Comparison of ENCODE assay signal across 38 cellular contexts in genomic region chr6:117418320-117418719, GRCh38. TPM values are rescaled to one million over a fixed set of nuclear protein-coding genes. Genes with fewer than 3 reads are reported as not detected.
"Had no signal": no experiment of that assay in that cellular context is flagged by ENCODE, and none has a peak within 500 bp of the region (broad histone marks: within the 10 kb centered on the region; RNA-seq: fewer than 3 reads in every experiment).

No MANE protein-coding gene starts in this region.

- H3K4me1 Mint-ChIP-seq: activated CD4-positive, alpha-beta memory T cell treated with anti-CD3 and anti-CD28 coated beads, Interleukin-2, amount 10 ng/mL, durations not matched to agents 7 days and 5 days; activated CD4-positive, alpha-beta T cell treated with anti-CD3 and anti-CD28 coated beads for 36 hours; activated CD4-positive, alpha-beta T cell treated with anti-CD3 and anti-CD28 coated beads, Interleukin-2, amount 10 ng/mL, durations not matched to agents 7 days and 5 days; activated CD8-positive, alpha-beta memory T cell treated with anti-CD3 and anti-CD28 coated beads, Interleukin-2, amount 10 ng/mL, durations not matched to agents 7 days and 5 days; activated naive CD8-positive, alpha-beta T cell treated with anti-CD3 and anti-CD28 coated beads for 36 hours; activated T-helper 17 cell treated with anti-CD3 and anti-CD28 coated beads, Interleukin-2, amount 50 U/mL, for 72 hours had no signal

- H3K9me3 Mint-ChIP-seq: activated CD4-positive, alpha-beta memory T cell treated with anti-CD3 and anti-CD28 coated beads, Interleukin-2, amount 10 ng/mL, durations not matched to agents 7 days and 5 days; activated CD4-positive, alpha-beta T cell treated with anti-CD3 and anti-CD28 coated beads, Interleukin-2, amount 10 ng/mL, durations not matched to agents 7 days and 5 days; activated naive CD4-positive, alpha-beta T cell treated with anti-CD3 and anti-CD28 coated beads for 36 hours; activated naive CD4-positive, alpha-beta T cell treated with anti-CD3 and anti-CD28 coated beads, Interleukin-2, amount 50 U/mL, for 72 hours; activated naive CD8-positive, alpha-beta T cell treated with anti-CD3 and anti-CD28 coated beads for 36 hours; activated T-cell treated with anti-CD3 and anti-CD28 coated beads, Interleukin-2, amount 50 U/mL, for 24 hours; activated T-cell treated with anti-CD3 and anti-CD28 coated beads, Interleukin-2, amount 50 U/mL, for 72 hours; activated T-helper 1 cell treated with anti-CD3 and anti-CD28 coated beads, Interleukin-12 subunit alpha, Interleukin-12 subunit beta, Interleukin-2, Interleukin-4 antibody, amounts not matched to agents 30 ng/mL and 10 ng/mL and 1 ng/mL, durations not matched to agents 14 hours and 24 hours and 36 hours; activated T-helper 17 cell treated with anti-CD3 and anti-CD28 coated beads, Interleukin-2, amount 50 U/mL, for 72 hours; T-helper 1 cell treated with Interleukin-12 subunit alpha and Interleukin-12 subunit beta and Interleukin-4 antibody, amounts not matched to agents 30 μg/mL and 1 μg/mL, for 36 hours; T-helper 2 cell treated with Interferon-gamma antibody and Interleukin-4, amounts not matched to agents 5 μg/mL and 100 μg/mL, for 36 hours; WTC11 had no signal

- H3K4me1 ChIP-seq: adrenal gland, body of pancreas, breast epithelium had no signal

- H3K36me3 ChIP-seq: adrenal gland, brain microvascular endothelial cell, breast epithelium, WERI-Rb-1 had no signal

- DNase-seq: activated CD4-positive, alpha-beta memory T cell treated with anti-CD3 and anti-CD28 coated beads, Interleukin-2, amount 10 ng/mL, durations not matched to agents 7 days and 5 days; activated CD4-positive, alpha-beta T cell treated with anti-CD3 and anti-CD28 coated beads for 1 hour; activated CD4-positive, alpha-beta T cell treated with anti-CD3 and anti-CD28 coated beads for 36 hours; activated CD4-positive, alpha-beta T cell treated with anti-CD3 and anti-CD28 coated beads for 48 hours; activated CD4-positive, alpha-beta T cell treated with anti-CD3 and anti-CD28 coated beads, Interleukin-2, amount 10 ng/mL, durations not matched to agents 7 days and 5 days; activated CD4-positive, alpha-beta T cell treated with anti-CD3 and anti-CD28 coated beads, Interleukin-2, amount 50 U/mL, for 48 hours; activated CD4-positive, CD25-positive, alpha-beta regulatory T cell; activated CD8-positive, alpha-beta memory T cell treated with anti-CD3 and anti-CD28 coated beads for 24 hours; activated CD8-positive, alpha-beta memory T cell treated with anti-CD3 and anti-CD28 coated beads, Interleukin-2, amount 10 ng/mL, durations not matched to agents 7 days and 5 days; activated CD8-positive, alpha-beta memory T cell treated with anti-CD3 and anti-CD28 coated beads, Interleukin-2, amount 50 U/mL, for 48 hours; activated CD8-positive, alpha-beta T cell treated with anti-CD3 and anti-CD28 coated beads, Interleukin-2, amount 10 ng/mL, durations not matched to agents 7 days and 5 days; activated effector memory CD4-positive, alpha-beta T cell treated with anti-CD3 and anti-CD28 coated beads, Interleukin-2, amount 50 U/mL, for 16 hours; activated gamma-delta T cell treated with Interleukin-2 at 50 U/mL for 16 hours; activated naive CD4-positive, alpha-beta T cell; activated naive CD4-positive, alpha-beta T cell treated with anti-CD3 and anti-CD28 coated beads for 36 hours; activated naive CD4-positive, alpha-beta T cell treated with anti-CD3 and anti-CD28 coated beads, Interleukin-2, amount 50 U/mL, for 16 hours; activated naive CD8-positive, alpha-beta T cell treated with anti-CD3 and anti-CD28 coated beads for 36 hours; activated T-cell treated with anti-CD3 and anti-CD28 coated beads, Interleukin-2, amount 50 U/mL, for 24 hours; activated T-cell treated with anti-CD3 and anti-CD28 coated beads, Interleukin-2, amount 50 U/mL, for 72 hours; adrenal gland; amniotic stem cell; aorta; body of pancreas; brain microvascular endothelial cell; central memory CD4-positive, alpha-beta T cell; T-helper 1 cell; T-helper 2 cell; T-helper 9 cell; WERI-Rb-1 had no signal

- ATAC-seq: activated CD4-positive, alpha-beta T cell treated with anti-CD3 and anti-CD28 coated beads for 36 hours; activated CD4-positive, CD25-positive, alpha-beta regulatory T cell treated with anti-CD3 and anti-CD28 coated beads, Interleukin-2, amount 50 U/mL, for 24 hours; activated CD8-positive, alpha-beta memory T cell treated with anti-CD3 and anti-CD28 coated beads, Interleukin-2, amount 10 ng/mL, durations not matched to agents 7 days and 5 days; activated CD8-positive, alpha-beta T cell treated with anti-CD3 and anti-CD28 coated beads, Interleukin-2, amount 10 ng/mL, durations not matched to agents 7 days and 5 days; activated naive CD4-positive, alpha-beta T cell treated with anti-CD3 and anti-CD28 coated beads, Interleukin-2, amount 50 U/mL, for 72 hours; activated T-cell treated with anti-CD3 and anti-CD28 coated beads, Interleukin-2, amount 50 U/mL, for 72 hours; activated T-helper 17 cell treated with anti-CD3 and anti-CD28 coated beads, Interleukin-2, amount 50 U/mL, for 72 hours; body of pancreas; WTC11 had no signal

- H3K27ac Mint-ChIP-seq: activated CD4-positive, alpha-beta memory T cell treated with anti-CD3 and anti-CD28 coated beads, Interleukin-2, amount 10 ng/mL, durations not matched to agents 7 days and 5 days; activated CD4-positive, alpha-beta T cell treated with anti-CD3 and anti-CD28 coated beads for 36 hours; activated CD4-positive, alpha-beta T cell treated with anti-CD3 and anti-CD28 coated beads, Interleukin-2, amount 10 ng/mL, durations not matched to agents 7 days and 5 days; activated CD8-positive, alpha-beta memory T cell treated with anti-CD3 and anti-CD28 coated beads, Interleukin-2, amount 10 ng/mL, durations not matched to agents 7 days and 5 days; activated CD8-positive, alpha-beta T cell treated with anti-CD3 and anti-CD28 coated beads, Interleukin-2, amount 10 ng/mL, durations not matched to agents 7 days and 5 days; activated naive CD4-positive, alpha-beta T cell treated with anti-CD3 and anti-CD28 coated beads for 36 hours; activated naive CD4-positive, alpha-beta T cell treated with anti-CD3 and anti-CD28 coated beads, Interleukin-2, amount 50 U/mL, for 72 hours; activated naive CD8-positive, alpha-beta T cell treated with anti-CD3 and anti-CD28 coated beads for 36 hours; activated T-cell treated with anti-CD3 and anti-CD28 coated beads, Interleukin-2, amount 50 U/mL, for 24 hours; activated T-cell treated with anti-CD3 and anti-CD28 coated beads, Interleukin-2, amount 50 U/mL, for 72 hours; activated T-helper 1 cell treated with anti-CD3 and anti-CD28 coated beads, Interleukin-12 subunit alpha, Interleukin-12 subunit beta, Interleukin-2, Interleukin-4 antibody, amounts not matched to agents 30 ng/mL and 10 ng/mL and 1 ng/mL, durations not matched to agents 14 hours and 24 hours and 36 hours; activated T-helper 17 cell treated with anti-CD3 and anti-CD28 coated beads, Interleukin-2, amount 50 U/mL, for 72 hours; T-helper 1 cell treated with Interleukin-12 subunit alpha and Interleukin-12 subunit beta and Interleukin-4 antibody, amounts not matched to agents 30 μg/mL and 1 μg/mL, for 36 hours; T-helper 2 cell treated with Interferon-gamma antibody and Interleukin-4, amounts not matched to agents 5 μg/mL and 100 μg/mL, for 36 hours; WTC11 had no signal

- H3K27ac ChIP-seq: adrenal gland, body of pancreas, brain microvascular endothelial cell, breast epithelium, WERI-Rb-1 had no signal

- H3K36me3 Mint-ChIP-seq: activated CD8-positive, alpha-beta memory T cell treated with anti-CD3 and anti-CD28 coated beads, Interleukin-2, amount 10 ng/mL, durations not matched to agents 7 days and 5 days; activated naive CD4-positive, alpha-beta T cell treated with anti-CD3 and anti-CD28 coated beads, Interleukin-2, amount 50 U/mL, for 72 hours; activated naive CD8-positive, alpha-beta T cell treated with anti-CD3 and anti-CD28 coated beads for 36 hours; WTC11 had no signal

- H3K4me3 Mint-ChIP-seq: activated CD4-positive, alpha-beta memory T cell treated with anti-CD3 and anti-CD28 coated beads, Interleukin-2, amount 10 ng/mL, durations not matched to agents 7 days and 5 days; activated CD4-positive, alpha-beta T cell treated with anti-CD3 and anti-CD28 coated beads for 36 hours; activated CD4-positive, alpha-beta T cell treated with anti-CD3 and anti-CD28 coated beads, Interleukin-2, amount 10 ng/mL, durations not matched to agents 7 days and 5 days; activated CD8-positive, alpha-beta memory T cell treated with anti-CD3 and anti-CD28 coated beads, Interleukin-2, amount 10 ng/mL, durations not matched to agents 7 days and 5 days; activated CD8-positive, alpha-beta T cell treated with anti-CD3 and anti-CD28 coated beads, Interleukin-2, amount 10 ng/mL, durations not matched to agents 7 days and 5 days; activated naive CD4-positive, alpha-beta T cell treated with anti-CD3 and anti-CD28 coated beads for 36 hours; activated naive CD8-positive, alpha-beta T cell treated with anti-CD3 and anti-CD28 coated beads for 36 hours; activated T-cell treated with anti-CD3 and anti-CD28 coated beads, Interleukin-2, amount 50 U/mL, for 24 hours; activated T-cell treated with anti-CD3 and anti-CD28 coated beads, Interleukin-2, amount 50 U/mL, for 72 hours; activated T-helper 1 cell treated with anti-CD3 and anti-CD28 coated beads, Interleukin-12 subunit alpha, Interleukin-12 subunit beta, Interleukin-2, Interleukin-4 antibody, amounts not matched to agents 30 ng/mL and 10 ng/mL and 1 ng/mL, durations not matched to agents 14 hours and 24 hours and 36 hours; activated T-helper 17 cell treated with anti-CD3 and anti-CD28 coated beads, Interleukin-2, amount 50 U/mL, for 72 hours; T-helper 1 cell treated with Interleukin-12 subunit alpha and Interleukin-12 subunit beta and Interleukin-4 antibody, amounts not matched to agents 30 μg/mL and 1 μg/mL, for 36 hours; T-helper 2 cell treated with Interferon-gamma antibody and Interleukin-4, amounts not matched to agents 5 μg/mL and 100 μg/mL, for 36 hours; WTC11 had no signal

- H3K9me3 ChIP-seq: adrenal gland, body of pancreas, breast epithelium had no signal

- H3K4me3 ChIP-seq: adrenal gland, body of pancreas, breast epithelium had no signal

- H3K27me3 ChIP-seq: adrenal gland, body of pancreas, brain microvascular endothelial cell, breast epithelium had no signal

RNA-seq across cellular contexts. Expression of gene ROS1, which starts 7.4 kb away (rescaled TPM):
- total RNA-seq: activated CD4-positive, alpha-beta memory T cell treated with anti-CD3 and anti-CD28 coated beads, Interleukin-2, amount 10 ng/mL, durations not matched to agents 7 days and 5 days; activated CD4-positive, alpha-beta T cell treated with anti-CD3 and anti-CD28 coated beads for 36 hours; activated CD4-positive, alpha-beta T cell treated with anti-CD3 and anti-CD28 coated beads, Interleukin-2, amount 10 ng/mL, durations not matched to agents 7 days and 5 days; activated CD8-positive, alpha-beta memory T cell treated with anti-CD3 and anti-CD28 coated beads, Interleukin-2, amount 10 ng/mL, durations not matched to agents 7 days and 5 days; activated CD8-positive, alpha-beta T cell treated with anti-CD3 and anti-CD28 coated beads, Interleukin-2, amount 10 ng/mL, durations not matched to agents 7 days and 5 days; activated naive CD4-positive, alpha-beta T cell treated with anti-CD3 and anti-CD28 coated beads for 36 hours; activated naive CD4-positive, alpha-beta T cell treated with anti-CD3 and anti-CD28 coated beads, Interleukin-2, amount 50 U/mL, for 72 hours; activated naive CD8-positive, alpha-beta T cell treated with anti-CD3 and anti-CD28 coated beads for 36 hours; activated T-cell treated with anti-CD3 and anti-CD28 coated beads, Interleukin-2, amount 50 U/mL, for 72 hours; activated T-helper 1 cell treated with anti-CD3 and anti-CD28 coated beads, Interleukin-12 subunit alpha, Interleukin-12 subunit beta, Interleukin-2, Interleukin-4 antibody, amounts not matched to agents 30 ng/mL and 10 ng/mL and 1 ng/mL, durations not matched to agents 14 hours and 24 hours and 36 hours; activated T-helper 17 cell treated with anti-CD3 and anti-CD28 coated beads, Interleukin-2, amount 50 U/mL, for 72 hours; astrocyte; body of pancreas had no signal
- polyA plus RNA-seq: adrenal gland, aorta had no signal
